ENCODE assay signal across 22 cellular contexts in the genomic region with DNA sequence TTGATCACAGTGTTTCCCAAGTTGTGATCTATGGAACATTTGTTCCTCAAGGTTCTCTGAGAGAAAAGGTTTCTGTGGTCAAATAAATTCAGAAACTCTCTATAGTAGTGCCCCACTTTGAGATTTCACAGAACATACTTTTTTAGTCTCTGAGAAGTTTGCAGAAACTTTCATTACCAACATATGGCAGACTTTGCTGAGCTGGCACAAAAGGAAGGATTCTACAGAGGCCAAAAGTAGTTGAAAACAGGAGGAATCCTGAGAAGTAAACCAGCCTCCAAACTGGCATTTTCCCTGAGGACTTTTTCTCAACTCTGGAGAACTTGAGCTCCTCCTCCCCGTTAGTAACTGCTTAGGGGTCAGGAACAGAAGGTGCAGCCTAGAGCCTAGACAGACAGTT.
"Had no signal": no experiment of that assay in that cellular context is flagged by ENCODE, and none has a peak within 500 bp of the region (broad histone marks: within the 10 kb centered on the region; RNA-seq: fewer than 3 reads in every experiment).

No MANE protein-coding gene starts in this region.

- H3K9me3 ChIP-seq: MG63, SK-N-SH had no signal

- H3K27ac ChIP-seq: RWPE1 had no signal

- H3K27me3 ChIP-seq: MG63 had no signal

- H3K4me2 ChIP-seq: SK-N-SH had no signal

- H3K36me3 ChIP-seq: MG63 had no signal

- H3K9ac ChIP-seq: SK-N-SH had no signal

- H3K4me3 ChIP-seq: MG63 had no signal

- ATAC-seq: Panc1, PC-3, T-cell had no signal

- DNase-seq: KBM-7; MG63; NCI-H1092 treated with DMSO at 0.1 percent for 48 hours; NCI-H1436; NCI-H187; NCI-H2029; NCI-H2081 treated with DMSO at 0.1 percent for 48 hours; NCI-H2171; NCI-H226; NCI-H446; NCI-H510A; NCI-H524 treated with DMSO at 0.1 percent for 48 hours; NCI-H69; NCI-H774; NK-92 treated with Interleukin-12 subunit alpha and Interleukin-12 subunit beta, amount 100 ng/mL, for 24 hours; PC-3; SHP77; SK-N-SH; SW 1271; T-cell had no signal
